27 cellular contexts compared by ENCODE assay signal in the genomic region with DNA sequence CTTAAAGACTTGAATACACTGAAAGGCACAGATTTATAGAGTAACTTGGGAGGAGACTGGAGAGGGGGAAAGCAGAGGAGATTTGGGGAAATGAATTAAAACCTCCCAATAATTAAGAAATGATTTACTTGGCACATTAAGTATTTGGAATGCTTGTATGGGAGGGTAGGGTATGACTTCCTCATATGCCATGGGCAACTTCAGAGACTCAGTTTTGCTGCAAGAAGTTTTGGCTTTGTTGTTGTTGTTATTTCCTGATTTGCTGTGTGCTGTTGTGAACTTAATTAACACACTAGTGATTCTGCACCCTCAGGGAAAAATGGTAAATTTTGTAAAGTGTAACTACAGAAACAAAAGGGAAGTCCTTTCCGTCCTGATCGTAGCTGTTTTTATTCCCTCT.
"Had no signal": no experiment of that assay in that cellular context is flagged by ENCODE, and none has a peak within 500 bp of the region (broad histone marks: within the 10 kb centered on the region; RNA-seq: fewer than 3 reads in every experiment).

No MANE protein-coding gene starts in this region.

- H3K27me3 ChIP-seq: right lobe of liver, suprapubic skin, thyroid gland had no signal

- H3K36me3 ChIP-seq: lower lobe of right lung, pancreas, right lobe of liver, suprapubic skin, thyroid gland had no signal

- H3K27ac Mint-ChIP-seq: immature natural killer cell; mesothelial cell of epicardium; naive B cell; natural killer cell treated with Interleukin-12 subunit alpha and Interleukin-12 subunit beta and Interleukin-15 and Interleukin-18, amount 100 ng/mL, for 72 hours; stimulated activated naive CD8-positive, alpha-beta T cell treated with anti-CD3 and anti-CD28 coated beads, Interleukin-15, amount 100 ng/mL, for 72 hours had no signal

- H3K36me3 Mint-ChIP-seq: immature natural killer cell; mesothelial cell of epicardium; naive B cell; natural killer cell treated with Interleukin-12 subunit alpha and Interleukin-12 subunit beta and Interleukin-15 and Interleukin-18, amount 100 ng/mL, for 72 hours had no signal

- FAIRE-seq: frontal cortex, pancreas, small intestine had no signal

- DNase-seq: dermis blood vessel endothelial cell; effector CD4-positive, alpha-beta T cell; hypothalamus; immature natural killer cell; islet precursor cell; left ventricle myocardium superior; lower lobe of right lung; mucosa of descending colon; naive B cell; occipital lobe; pancreas; right lobe of liver; small intestine; stimulated activated CD4-positive, alpha-beta T cell treated with anti-CD3 and anti-CD28 coated beads, Interleukin-12 subunit alpha, Interleukin-12 subunit beta, amount 100 ng/mL, for 4 hours; stimulated activated CD4-positive, alpha-beta T cell treated with anti-CD3 and anti-CD28 coated beads, Interleukin-1b, Interleukin-23, amount 100 ng/mL, for 48 hours; stimulated activated CD4-positive, alpha-beta T cell treated with anti-CD3 and anti-CD28 coated beads, Interleukin-4, amount 100 ng/mL, for 1 hour; stimulated activated CD8-positive, alpha-beta memory T cell treated with anti-CD3 and anti-CD28 coated beads, Interleukin-4, amount 100 ng/mL, for 48 hours; stimulated activated naive CD4-positive, alpha-beta T cell; stimulated activated naive CD8-positive, alpha-beta T cell treated with anti-CD3 and anti-CD28 coated beads, Interleukin-15, amount 100 ng/mL, for 72 hours; thyroid gland; trophoblast cell had no signal

- H3K4me1 ChIP-seq: lower lobe of right lung, pancreas, right lobe of liver, suprapubic skin, thyroid gland had no signal

- ATAC-seq: left ventricle myocardium superior; lower lobe of right lung; mucosa of descending colon; natural killer cell treated with Interleukin-12 subunit alpha and Interleukin-12 subunit beta and Interleukin-15 and Interleukin-18, amount 100 ng/mL, for 72 hours; pancreas; stimulated activated naive CD8-positive, alpha-beta T cell treated with anti-CD3 and anti-CD28 coated beads, Interleukin-15, amount 100 ng/mL, for 72 hours had no signal

- H3K4me3 ChIP-seq: coronary artery, lower lobe of right lung, mucosa of descending colon, pancreas, right lobe of liver, suprapubic skin, thyroid gland had no signal

- H3K27ac ChIP-seq: coronary artery, lower lobe of right lung, pancreas, right lobe of liver, suprapubic skin, thyroid gland had no signal

- H3K4me3 Mint-ChIP-seq: central memory CD8-positive, alpha-beta T cell; immature natural killer cell; mesothelial cell of epicardium; naive B cell; natural killer cell treated with Interleukin-12 subunit alpha and Interleukin-12 subunit beta and Interleukin-15 and Interleukin-18, amount 100 ng/mL, for 72 hours; stimulated activated naive CD8-positive, alpha-beta T cell treated with anti-CD3 and anti-CD28 coated beads, Interleukin-15, amount 100 ng/mL, for 72 hours had no signal

- H3K9me3 Mint-ChIP-seq: central memory CD8-positive, alpha-beta T cell; immature natural killer cell; natural killer cell treated with Interleukin-12 subunit alpha and Interleukin-12 subunit beta and Interleukin-15 and Interleukin-18, amount 100 ng/mL, for 72 hours; stimulated activated naive CD8-positive, alpha-beta T cell treated with anti-CD3 and anti-CD28 coated beads, Interleukin-15, amount 100 ng/mL, for 72 hours had no signal

- H3K4me1 Mint-ChIP-seq: central memory CD8-positive, alpha-beta T cell; immature natural killer cell; stimulated activated naive CD8-positive, alpha-beta T cell treated with anti-CD3 and anti-CD28 coated beads, Interleukin-15, amount 100 ng/mL, for 72 hours had no signal

- H3K9me3 ChIP-seq: lower lobe of right lung, mucosa of descending colon, pancreas, right lobe of liver, suprapubic skin, thyroid gland had no signal
